ENCODE assay signal across 10 cellular contexts in genomic region chr3:53748512-53749271, GRCh38.
DNase-seq lines count a peak whose midpoint lies in the region; ATAC-seq and TF ChIP-seq lines count a peak whose summit lies in the region.
"Had no signal": no experiment of that assay in that cellular context is flagged by ENCODE, and none has a peak within 500 bp of the region (broad histone marks: within the 10 kb centered on the region; RNA-seq: fewer than 3 reads in every experiment).

No MANE protein-coding gene starts in this region.

- H3K27ac Mint-ChIP-seq in activated naive CD8-positive, alpha-beta T cell treated with anti-CD3 and anti-CD28 coated beads, Interleukin-2, amount 50 U/mL, for 24 hours: no peak overlapping the region
- no peak overlapping the region for H3K27ac Mint-ChIP-seq in activated naive CD8-positive, alpha-beta T cell treated with anti-CD3 and anti-CD28 coated beads for 36 hours
- H3K27ac Mint-ChIP-seq in WTC11: peak overlapping the region; percentile 45; the same call in 1 of the 2 replicates
- H3K27ac Mint-ChIP-seq in activated T-cell treated with anti-CD3 and anti-CD28 coated beads, Interleukin-2, amount 50 U/mL, for 24 hours: no peak overlapping the region

- H3K27me3 Mint-ChIP-seq in activated naive CD8-positive, alpha-beta T cell treated with anti-CD3 and anti-CD28 coated beads, Interleukin-2, amount 50 U/mL, for 24 hours: no peaks in the 10 kb centered on the region
- H3K27me3 Mint-ChIP-seq in activated naive CD8-positive, alpha-beta T cell treated with anti-CD3 and anti-CD28 coated beads for 36 hours: peaks cover 5% of the 10 kb centered on the region
- peaks cover 8% of the 10 kb centered on the region for H3K27me3 Mint-ChIP-seq in WTC11 (ENCODE audit: low read depth)
- peaks cover 4% of the 10 kb centered on the region for H3K27me3 Mint-ChIP-seq in activated T-cell treated with anti-CD3 and anti-CD28 coated beads, Interleukin-2, amount 50 U/mL, for 24 hours

- CTCF ChIA-PET in WTC11 (lab: Charles Lee): interaction anchor here (0.6 to 1.0 kb wide), 3 partner anchors 15 to 74 kb away, joined by 3 read pairs; no protein-coding TSS in a partner anchor

- no peak for DNase-seq in activated naive CD8-positive, alpha-beta T cell treated with anti-CD3 and anti-CD28 coated beads, Interleukin-2, amount 50 U/mL, for 24 hours
- no peak for DNase-seq in activated naive CD8-positive, alpha-beta T cell treated with anti-CD3 and anti-CD28 coated beads for 36 hours
- DNase-seq in WTC11 (ENCODE audit: low spot score): no peak
- no peak for DNase-seq in activated T-cell treated with anti-CD3 and anti-CD28 coated beads, Interleukin-2, amount 50 U/mL, for 24 hours
- DNase-seq in NCI-H526 (lab: John Stamatoyannopoulos, UW): no peak
- no peak for DNase-seq in COR-L47 (lab: John Stamatoyannopoulos, UW)
- DNase-seq: IMR-90 had no signal

- peak overlapping the region; percentile 4 for H3K27ac ChIP-seq in temporal lobe (ENCODE audit: low read depth, low read length)
- H3K27ac ChIP-seq: esophagus muscularis mucosa had no signal

- H3K4me3 Mint-ChIP-seq in activated naive CD8-positive, alpha-beta T cell treated with anti-CD3 and anti-CD28 coated beads, Interleukin-2, amount 50 U/mL, for 24 hours: no peak overlapping the region
- H3K4me3 Mint-ChIP-seq in activated naive CD8-positive, alpha-beta T cell treated with anti-CD3 and anti-CD28 coated beads for 36 hours: no peak overlapping the region
- H3K4me3 Mint-ChIP-seq in WTC11: peak overlapping the region; percentile 6; the same call in 1 of the 2 replicates
- no peak overlapping the region for H3K4me3 Mint-ChIP-seq in activated T-cell treated with anti-CD3 and anti-CD28 coated beads, Interleukin-2, amount 50 U/mL, for 24 hours

- POLR2A ChIA-PET in WTC11 (lab: Charles Lee): interaction anchor here (0.8 kb wide), 1 partner anchor 103 kb away, joined by 3 read pairs; no protein-coding TSS in a partner anchor

- peaks cover 24% of the 10 kb centered on the region for H3K4me1 Mint-ChIP-seq in activated naive CD8-positive, alpha-beta T cell treated with anti-CD3 and anti-CD28 coated beads, Interleukin-2, amount 50 U/mL, for 24 hours
- peaks cover 5% of the 10 kb centered on the region for H3K4me1 Mint-ChIP-seq in activated naive CD8-positive, alpha-beta T cell treated with anti-CD3 and anti-CD28 coated beads for 36 hours
- H3K4me1 Mint-ChIP-seq in WTC11: peaks cover 48% of the 10 kb centered on the region
- peaks cover 6% of the 10 kb centered on the region for H3K4me1 Mint-ChIP-seq in activated T-cell treated with anti-CD3 and anti-CD28 coated beads, Interleukin-2, amount 50 U/mL, for 24 hours (ENCODE audit: low read depth)

- no peaks in the 10 kb centered on the region for H3K9me3 Mint-ChIP-seq in activated naive CD8-positive, alpha-beta T cell treated with anti-CD3 and anti-CD28 coated beads, Interleukin-2, amount 50 U/mL, for 24 hours
- H3K9me3 Mint-ChIP-seq in activated naive CD8-positive, alpha-beta T cell treated with anti-CD3 and anti-CD28 coated beads for 36 hours: no peaks in the 10 kb centered on the region
- H3K9me3 Mint-ChIP-seq in WTC11: no peaks in the 10 kb centered on the region
- H3K9me3 Mint-ChIP-seq in activated T-cell treated with anti-CD3 and anti-CD28 coated beads, Interleukin-2, amount 50 U/mL, for 24 hours: no peaks in the 10 kb centered on the region

- no peak for TF ChIP-seq CTCF in WTC11 (IDR thresholded peaks at IDR 0.05)

- peak; percentile 18 for ATAC-seq in activated naive CD8-positive, alpha-beta T cell treated with anti-CD3 and anti-CD28 coated beads, Interleukin-2, amount 50 U/mL, for 24 hours
- peak; percentile 82 for ATAC-seq in HG02981 (IDR thresholded peaks at IDR 0.05; ENCODE audit: unreplicated experiment)
- ATAC-seq in WTC11: peak; percentile 78

- H3K36me3 Mint-ChIP-seq in activated naive CD8-positive, alpha-beta T cell treated with anti-CD3 and anti-CD28 coated beads, Interleukin-2, amount 50 U/mL, for 24 hours (ENCODE audit: low read depth): no peaks in the 10 kb centered on the region
- no peaks in the 10 kb centered on the region for H3K36me3 Mint-ChIP-seq in activated naive CD8-positive, alpha-beta T cell treated with anti-CD3 and anti-CD28 coated beads for 36 hours
- no peaks in the 10 kb centered on the region for H3K36me3 Mint-ChIP-seq in WTC11
- no peaks in the 10 kb centered on the region for H3K36me3 Mint-ChIP-seq in activated T-cell treated with anti-CD3 and anti-CD28 coated beads, Interleukin-2, amount 50 U/mL, for 24 hours (ENCODE audit: low read depth)

TF ChIP-seq in WTC11, 78 proteins besides CTCF, POLR2A, EP300 and RAD21:
- TF ChIP-seq GRHL2 (CRISPR knock-in tag; IDR thresholded peaks at IDR 0.05; ENCODE audit: insufficient replicate concordance, severe bottlenecking) (no peak), E2F5 (CRISPR knock-in tag; IDR thresholded peaks at IDR 0.05) (no peak), ETV6 (CRISPR knock-in tag; IDR thresholded peaks at IDR 0.05) (peak; percentile 71; the same call in 1 of the 2 replicates), ZNF423 (CRISPR knock-in tag; IDR thresholded peaks at IDR 0.05) (peak; percentile 72), NFE2L1 (CRISPR knock-in tag; IDR thresholded peaks at IDR 0.05) (no peak), MLX (CRISPR knock-in tag; IDR thresholded peaks at IDR 0.05) (no peak), CREM (CRISPR knock-in tag; IDR thresholded peaks at IDR 0.05) (0 out of 2 replicates have a peak, but pooled peaks have one; percentile 21), ZNF219 (CRISPR knock-in tag; IDR thresholded peaks at IDR 0.05; ENCODE audit: borderline replicate concordance) (no peak), ZBTB43 (CRISPR knock-in tag; IDR thresholded peaks at IDR 0.05) (peak; percentile 30; the same call in 1 of the 2 replicates), NFATC4 (CRISPR knock-in tag; IDR thresholded peaks at IDR 0.05) (no peak), RORB (CRISPR knock-in tag; IDR thresholded peaks at IDR 0.05) (no peak), ZMAT4 (CRISPR knock-in tag; IDR thresholded peaks at IDR 0.05) (no peak), ZNF232 (CRISPR knock-in tag; IDR thresholded peaks at IDR 0.05) (no peak)

Comparison
In these comparisons a context has a peak if more than half of its experiments do, and no peak if none do; other contexts are left out.
1. ATAC-seq: peak in every context shown above with its lines; median percentile 82 in HG02981; 78 in WTC11; 18 in activated naive CD8-positive, alpha-beta T cell treated with anti-CD3 and anti-CD28 coated beads, Interleukin-2, amount 50 U/mL, for 24 hours.